9 cellular contexts compared by ENCODE assay signal in genomic region chrX:1212532-1212931, GRCh38. TPM values are rescaled to one million over a fixed set of nuclear protein-coding genes. Genes with fewer than 3 reads are reported as not detected.
DNase-seq lines count a peak whose midpoint lies in the region; ATAC-seq, FAIRE-seq and TF ChIP-seq lines count a peak whose summit lies in the region.
"Had no signal": no experiment of that assay in that cellular context is flagged by ENCODE, and none has a peak within 500 bp of the region (broad histone marks: within the 10 kb centered on the region; RNA-seq: fewer than 3 reads in every experiment).

CRLF2 (minus strand) TSS chrX:1212649; CDS start chrX:1212634, 15 bp downstream.

- peak within 1 kb of the TSS; percentile 34; the same call in 1 of the 2 replicates for H3K4me3 ChIP-seq in GM12865 (ENCODE audit: low read depth, low read length)
- no peak within 1 kb of the TSS for H3K4me3 ChIP-seq in HEK293 (ENCODE audit: low read depth, low read length)
- H3K4me3 ChIP-seq in OCI-LY7 (ENCODE audit: low read depth, low read length, poor library complexity, severe bottlenecking): no peak within 1 kb of the TSS
- H3K4me3 ChIP-seq in kidney (ENCODE audit: low read length in 2 of 2): no peak within 1 kb of the TSS
- H3K4me3 ChIP-seq in vagina: no peak within 1 kb of the TSS
- H3K4me3 ChIP-seq: K562 had no signal

- H3K27ac ChIP-seq in HEK293 (ENCODE audit: extremely low read depth, low read depth, low read length) (no peak within 1 kb of the TSS), OCI-LY7 (ENCODE audit: low read depth, low read length, poor library complexity, severe bottlenecking) (peak within 1 kb of the TSS; percentile 45), kidney (ENCODE audit: low read depth in 2 of 2, low read length in 2 of 2) (no peak within 1 kb of the TSS), vagina (no peak within 1 kb of the TSS)

- POLR2A ChIA-PET in HEK293 (lab: Yijun Ruan, JAX): no interaction called here
- POLR2A ChIA-PET in OCI-LY7 (lab: Charles Lee): no interaction called here

- peak within 1 kb of the TSS; percentile 42; the same call in 1 of the 2 replicates for H3K4me2 ChIP-seq in OCI-LY7 (ENCODE audit: low read length)

- no peak for ATAC-seq in GM18873 (IDR thresholded peaks at IDR 0.05; ENCODE audit: low FRiP score, unreplicated experiment)
- no peak for ATAC-seq in esophagus mucosa
- ATAC-seq: K562 had no signal

- CTCF ChIA-PET in HEK293 (lab: Yijun Ruan, JAX): no interaction called here
- CTCF ChIA-PET in OCI-LY7 (lab: Charles Lee; ENCODE audit: unreplicated experiment): no interaction called here

- H3K27me3 ChIP-seq in vagina: no peaks in the 10 kb centered on the region

- no peak for TF ChIP-seq CTCF in GM12865 (IDR thresholded peaks at IDR 0.05; ENCODE audit: insufficient read depth, low read depth, low read length, missing control alignments)
- no peak for TF ChIP-seq CTCF in HEK293 (tag by site-specific recombination; IDR thresholded peaks at IDR 0.05)
- TF ChIP-seq CTCF in OCI-LY7 (conservative IDR thresholded peaks at IDR 0.05; ENCODE audit: low read length): no peak
- TF ChIP-seq CTCF in kidney (IDR thresholded peaks at IDR 0.05; ENCODE audit: borderline replicate concordance, extremely low read depth, insufficient read depth): no peak
- TF ChIP-seq CTCF in vagina (IDR thresholded peaks at IDR 0.05): no peak

- H3K9me3 ChIP-seq in HEK293 (ENCODE audit: control insufficient read depth, insufficient read depth, low read depth, low read length) (no peaks in the 10 kb centered on the region), OCI-LY7 (ENCODE audit: low read length) (no peaks in the 10 kb centered on the region), kidney (ENCODE audit: control insufficient read depth in 1 of 2, low read length in 2 of 2) (no peaks in the 10 kb centered on the region), vagina (no peaks in the 10 kb centered on the region)

- no peak within 1 kb of the TSS for H3K9ac ChIP-seq in kidney (ENCODE audit: low read length in 2 of 2)

- H4K20me1 ChIP-seq in OCI-LY7 (ENCODE audit: insufficient read depth, low read length): no peaks in the 10 kb centered on the region

- TF ChIP-seq POLR2A in vagina (IDR thresholded peaks at IDR 0.05): no peak

- no peak for FAIRE-seq in kidney (lab: Jason Lieb, UNC)
- FAIRE-seq: K562 had no signal

- BruUV-seq in OCI-LY7 (replicated peaks; lab: Mats Ljungman, UMichigan): no TSS peak

- H3K79me2 ChIP-seq in OCI-LY7 (ENCODE audit: insufficient read depth, low read depth, low read length): no peaks in the 10 kb centered on the region

- H3K4me1 ChIP-seq in HEK293 (ENCODE audit: control insufficient read depth, insufficient read depth, low read length): no peaks in the 10 kb centered on the region
- H3K4me1 ChIP-seq in OCI-LY7 (ENCODE audit: insufficient read depth, low read length, poor library complexity, severe bottlenecking): peaks cover 50% of the 10 kb centered on the region
- H3K4me1 ChIP-seq in kidney (ENCODE audit: control insufficient read depth in 1 of 2, insufficient read depth in 1 of 2, low read depth in 1 of 2, low read length in 2 of 2): no peaks in the 10 kb centered on the region
- H3K4me1 ChIP-seq in vagina: no peaks in the 10 kb centered on the region

- no peaks in the 10 kb centered on the region for H3K36me3 ChIP-seq in HEK293 (ENCODE audit: control insufficient read depth in 2 of 2, insufficient read depth in 1 of 2, low read length in 2 of 2)
- H3K36me3 ChIP-seq in OCI-LY7 (ENCODE audit: insufficient read depth, low read length): no peaks in the 10 kb centered on the region
- H3K36me3 ChIP-seq in kidney (ENCODE audit: control insufficient read depth in 1 of 2, insufficient read depth in 2 of 2, low read length in 2 of 2): no peaks in the 10 kb centered on the region
- no peaks in the 10 kb centered on the region for H3K36me3 ChIP-seq in vagina

- H2AFZ ChIP-seq in OCI-LY7 (ENCODE audit: low read length): no peak within 1 kb of the TSS

- H3K9me2 ChIP-seq in OCI-LY7 (ENCODE audit: insufficient read depth, low read length): no peaks in the 10 kb centered on the region

- intact Hi-C loops in OCI-LY7 (cut with micrococcal nuclease; ENCODE audit: unreplicated experiment): no loop called here
- intact Hi-C loops in kidney (cut with DNase I): no loop called here
- intact Hi-C loops in vagina (cut with DNase I): no loop called here

- DNase-seq in GM12865 (ENCODE audit: low read depth) (peak; percentile 86), OCI-LY7 (ENCODE audit: low spot score) (peak; percentile 44), kidney (peak; percentile 32), vagina (ENCODE audit: extremely low spot score in 2 of 2) (no peak), globus pallidus (ENCODE audit: low spot score) (no peak)

TF ChIP-seq in HEK293, 187 proteins besides CTCF, POLR2A, EP300 and RAD21 (continues in another document):
- no peak for TF ChIP-seq OVOL3 (tag by site-specific recombination; IDR thresholded peaks at IDR 0.05)
- peak; percentile 55; the same call in 1 of the 2 replicates for TF ChIP-seq ZBTB17 (tag by site-specific recombination; IDR thresholded peaks at IDR 0.05)
- TF ChIP-seq KLF16 (tag by site-specific recombination; IDR thresholded peaks at IDR 0.05): no peak
- TF ChIP-seq ZNF629 (tag by site-specific recombination; IDR thresholded peaks at IDR 0.05): peak; percentile 54
- TF ChIP-seq TSHZ1 (tag by site-specific recombination; IDR thresholded peaks at IDR 0.05; ENCODE audit: borderline replicate concordance): peak; percentile 64; the same call in 1 of the 2 replicates
- TF ChIP-seq PBX3 (CRISPR knock-in tag; IDR thresholded peaks at IDR 0.05): no peak
- TF ChIP-seq ZNF639 (tag by site-specific recombination; IDR thresholded peaks at IDR 0.05): peak; percentile 70
- peak; percentile 58; the same call in 1 of the 2 replicates for TF ChIP-seq KLF17 (tag by site-specific recombination; IDR thresholded peaks at IDR 0.05)

RNA-seq across cellular contexts. Expression of gene CRLF2, which starts in this region (rescaled TPM):
- 1.0 and 3.3 TPM in 2 replicates for total RNA-seq in OCI-LY7 (2014; rRNA removed; shearing (Covaris generic))
- total RNA-seq in OCI-LY7 (2022): 0.80 and 1.2 TPM in 2 replicates
- total RNA-seq in kidney: 1.6 TPM
- not detected for polyA plus RNA-seq in kidney (ENCODE audit: insufficient read depth, low read depth, low replicate concordance)
- not detected for total RNA-seq in vagina
- total RNA-seq in esophagus mucosa: not detected
- total RNA-seq: K562 had no signal
- polyA plus RNA-seq: K562 had no signal

Comparison
In these comparisons a context has a peak if more than half of its experiments do, and no peak if none do; other contexts are left out.
1. DNase-seq: peak in GM12865 (single experiment), OCI-LY7 (single experiment) and kidney (single experiment); none in vagina (0 of 2) and globus pallidus (single experiment).